In the genomic region with DNA sequence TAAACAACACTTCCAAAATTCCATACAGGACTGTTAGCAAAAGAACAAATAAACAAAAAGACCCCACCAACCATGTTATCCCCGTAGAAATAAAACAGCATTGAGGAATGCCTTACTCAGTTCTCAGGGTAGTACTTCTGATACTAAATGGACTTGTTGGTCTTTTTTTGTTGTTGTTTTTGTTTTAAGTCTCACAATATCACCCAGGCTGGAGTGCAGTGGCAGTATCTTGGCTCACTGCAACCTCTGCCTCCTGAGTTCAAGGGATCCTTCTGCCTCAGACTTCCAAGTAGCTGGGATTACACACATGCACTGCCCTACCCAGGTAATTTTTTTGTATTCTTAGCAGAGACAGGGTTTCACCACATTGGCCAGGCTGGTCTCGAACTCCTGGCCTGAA, we compare ENCODE assay signal across 1 cellular context.
TF ChIP-seq lines count a peak whose summit lies in the region.

No MANE protein-coding gene starts in this region.

TF ChIP-seq in HEK293, 187 proteins besides CTCF, POLR2A, EP300 and RAD21:
- no peak for TF ChIP-seq ZNF24 (tag by site-specific recombination; IDR thresholded peaks at IDR 0.05)
- no peak for TF ChIP-seq ZNF530 (tag by site-specific recombination; IDR thresholded peaks at IDR 0.05; ENCODE audit: low read depth)
- TF ChIP-seq ZNF707 (tag by site-specific recombination; IDR thresholded peaks at IDR 0.05), result peak; percentile 37; the same call in 1 of the 2 replicates
